In the genomic region with DNA sequence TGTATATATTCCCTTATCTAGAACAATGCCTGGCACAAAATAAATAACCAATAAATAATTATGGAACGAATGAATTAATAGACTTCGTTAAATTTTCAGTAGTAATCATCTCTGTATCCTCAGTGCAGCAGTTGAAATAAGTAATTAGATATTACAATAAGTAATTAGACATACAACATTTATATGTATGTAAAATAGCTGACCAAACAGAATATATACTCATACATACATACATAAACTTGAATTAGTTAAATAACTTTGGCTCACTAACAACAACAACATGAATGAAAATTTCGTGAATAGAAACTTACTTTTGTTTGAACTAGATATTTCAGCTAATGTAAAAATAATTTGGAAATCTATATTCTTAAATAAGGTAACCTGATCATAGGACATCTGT, we compare ENCODE assay signal across 27 cellular contexts.
"Had no signal": no experiment of that assay in that cellular context is flagged by ENCODE, and none has a peak within 500 bp of the region (broad histone marks: within the 10 kb centered on the region; RNA-seq: fewer than 3 reads in every experiment).

No MANE protein-coding gene starts in this region.

- H3K4me3 ChIP-seq: left ventricle myocardium inferior, lung, ovary, prostate gland, sigmoid colon, spleen, suprapubic skin, thoracic aorta, tibial artery, upper lobe of right lung had no signal

- H3K27ac Mint-ChIP-seq: immature natural killer cell; naive B cell; natural killer cell; stimulated activated effector memory CD8-positive, alpha-beta T cell treated with anti-CD3 and anti-CD28 coated beads, Interleukin-12 subunit alpha, Interleukin-12 subunit beta, amount 100 ng/mL, for 72 hours; stimulated activated naive CD8-positive, alpha-beta T cell treated with anti-CD3 and anti-CD28 coated beads, Interleukin-15, Interleukin-2, amounts not matched to agents 100 ng/mL and 50 ng/mL, for 24 hours had no signal

- ATAC-seq: natural killer cell; right cardiac atrium; stimulated activated effector memory CD8-positive, alpha-beta T cell treated with anti-CD3 and anti-CD28 coated beads, Interleukin-12 subunit alpha, Interleukin-12 subunit beta, amount 100 ng/mL, for 72 hours; upper lobe of right lung had no signal

- H3K4me1 ChIP-seq: left ventricle myocardium inferior, prostate gland, spleen, suprapubic skin, tibial artery, upper lobe of right lung had no signal

- H3K36me3 ChIP-seq: left ventricle myocardium inferior, ovary, prostate gland, sigmoid colon, spleen, suprapubic skin, thoracic aorta, tibial artery, upper lobe of right lung had no signal

- DNase-seq: hypothalamus; immature natural killer cell; left ventricle myocardium inferior; mesendoderm; naive B cell; natural killer cell; ovary; posterior cingulate gyrus; retina; right cardiac atrium; sigmoid colon; small intestine; spleen; stimulated activated CD4-positive, alpha-beta T cell treated with anti-CD3 and anti-CD28 coated beads, Interleukin-4, amount 100 ng/mL, for 24 hours; stimulated activated naive CD4-positive, alpha-beta T cell; tibial artery; trophoblast cell; upper lobe of right lung had no signal

- H3K36me3 Mint-ChIP-seq: immature natural killer cell; mesothelial cell of epicardium; naive B cell; natural killer cell; stimulated activated effector memory CD8-positive, alpha-beta T cell treated with anti-CD3 and anti-CD28 coated beads, Interleukin-12 subunit alpha, Interleukin-12 subunit beta, amount 100 ng/mL, for 72 hours had no signal

- FAIRE-seq: islet of Langerhans, small intestine, urothelium cell line had no signal

- H3K27ac ChIP-seq: left ventricle myocardium inferior, ovary, prostate gland, sigmoid colon, spleen, suprapubic skin, thoracic aorta, tibial artery, upper lobe of right lung had no signal

- H3K4me3 Mint-ChIP-seq: immature natural killer cell; mesothelial cell of epicardium; naive B cell; natural killer cell; stimulated activated effector memory CD8-positive, alpha-beta T cell treated with anti-CD3 and anti-CD28 coated beads, Interleukin-12 subunit alpha, Interleukin-12 subunit beta, amount 100 ng/mL, for 72 hours; stimulated activated naive CD8-positive, alpha-beta T cell treated with anti-CD3 and anti-CD28 coated beads, Interleukin-15, Interleukin-2, amounts not matched to agents 100 ng/mL and 50 ng/mL, for 24 hours had no signal

- H3K4me1 Mint-ChIP-seq: immature natural killer cell; naive B cell; natural killer cell; stimulated activated effector memory CD8-positive, alpha-beta T cell treated with anti-CD3 and anti-CD28 coated beads, Interleukin-12 subunit alpha, Interleukin-12 subunit beta, amount 100 ng/mL, for 72 hours had no signal

- H3K27me3 ChIP-seq: ovary, sigmoid colon, spleen, suprapubic skin, tibial artery, upper lobe of right lung had no signal

- H3K9me3 ChIP-seq: left ventricle myocardium inferior, ovary, prostate gland, sigmoid colon, spleen, suprapubic skin, thoracic aorta, tibial artery, upper lobe of right lung had no signal

- H3K9me3 Mint-ChIP-seq: immature natural killer cell; mesothelial cell of epicardium; naive B cell; natural killer cell; stimulated activated effector memory CD8-positive, alpha-beta T cell treated with anti-CD3 and anti-CD28 coated beads, Interleukin-12 subunit alpha, Interleukin-12 subunit beta, amount 100 ng/mL, for 72 hours; stimulated activated naive CD8-positive, alpha-beta T cell treated with anti-CD3 and anti-CD28 coated beads, Interleukin-15, Interleukin-2, amounts not matched to agents 100 ng/mL and 50 ng/mL, for 24 hours had no signal
